ENCODE assay signal across 13 cellular contexts in genomic region chr9:70403618-70404025, GRCh38. TPM values are rescaled to one million over a fixed set of nuclear protein-coding genes. Genes with fewer than 3 reads are reported as not detected.
DNase-seq lines count a peak whose midpoint lies in the region; ATAC-seq, FAIRE-seq and TF ChIP-seq lines count a peak whose summit lies in the region.
"Had no signal": no experiment of that assay in that cellular context is flagged by ENCODE, and none has a peak within 500 bp of the region (broad histone marks: within the 10 kb centered on the region; RNA-seq: fewer than 3 reads in every experiment).

No MANE protein-coding gene starts in this region.

- H3K79me2 ChIP-seq in ACC112 (ENCODE audit: control insufficient read depth, insufficient read depth, low read length, unreplicated experiment), result peaks cover 96% of the 10 kb centered on the region

- ATAC-seq in sciatic nerve (no peak), GM18505 (IDR thresholded peaks at IDR 0.05; ENCODE audit: unreplicated experiment) (no peak)

- peak overlapping the region; percentile 38; the same call in 1 of the 2 replicates for H3K4me3 ChIP-seq in ACC112 (ENCODE audit: low read depth, low read length)
- peak overlapping the region in 1 of 4 donors; percentile 3 for H3K4me3 ChIP-seq in Peyer's patch
- peak overlapping the region in 1 of 4 donors; percentile 5 for H3K4me3 ChIP-seq in esophagus squamous epithelium
- H3K4me3 ChIP-seq in prostate gland, result no peak overlapping the region
- H3K4me3 ChIP-seq: cardiac muscle cell had no signal

- H3K9me3 ChIP-seq in Peyer's patch (no peaks in the 10 kb centered on the region), esophagus squamous epithelium (no peaks in the 10 kb centered on the region), prostate gland (no peaks in the 10 kb centered on the region)

- 71 to 84% methylated on average over 4 of the region's 4 CpGs for WGBS in esophagus squamous epithelium, 2 donors
- 57% methylated on average over 4 of the region's 4 CpGs for WGBS in prostate gland

- TF ChIP-seq CTCF in Peyer's patch (IDR thresholded peaks at IDR 0.05) (no peak), esophagus squamous epithelium (IDR thresholded peaks at IDR 0.05) (no peak), prostate gland (IDR thresholded peaks at IDR 0.05) (no peak)

- no peaks in the 10 kb centered on the region for H3K27me3 ChIP-seq in ACC112 (ENCODE audit: insufficient read depth, low read length)
- no peaks in the 10 kb centered on the region for H3K27me3 ChIP-seq in Peyer's patch
- no peaks in the 10 kb centered on the region for H3K27me3 ChIP-seq in esophagus squamous epithelium
- no peaks in the 10 kb centered on the region for H3K27me3 ChIP-seq in prostate gland (replicated peaks; ENCODE audit: insufficient read depth)

- H3K27ac ChIP-seq in ACC112 (ENCODE audit: low read depth, low read length) (peak overlapping the region; percentile 57), Peyer's patch (peak overlapping the region in 3 of 4 donors; percentile 25 to 75 (median 69)), esophagus squamous epithelium (peak overlapping the region in 3 of 4 donors; percentile 59 to 77 (median 59)), prostate gland (peak overlapping the region; percentile 11 to 20)
- H3K27ac ChIP-seq: cardiac muscle cell had no signal

- intact Hi-C loops in esophagus squamous epithelium (cut with DNase I), result no loop called here
- intact Hi-C loops in prostate gland (cut with DNase I), result no loop called here
- intact Hi-C loops in sciatic nerve (cut with DNase I), result loop anchor here (10.0 kb wide), 1 partner anchor 49 kb away; no protein-coding TSS in a partner anchor

- H2AFZ ChIP-seq in ACC112 (ENCODE audit: low read length, unreplicated experiment), result no peak overlapping the region

- FAIRE-seq in GM19239 (lab: Jason Lieb, UNC), result no peak

- TF ChIP-seq POLR2A in Peyer's patch (IDR thresholded peaks at IDR 0.05), result no peak
- no peak for TF ChIP-seq POLR2A in esophagus squamous epithelium (IDR thresholded peaks at IDR 0.05)
- no peak for TF ChIP-seq POLR2A in prostate gland (IDR thresholded peaks at IDR 0.05)
- TF ChIP-seq POLR2A in GM18505 (IDR thresholded peaks at IDR 0.05; ENCODE audit: borderline replicate concordance, extremely low read depth, insufficient read depth, insufficient read length), result no peak

- no peak for DNase-seq in Peyer's patch
- DNase-seq in esophagus squamous epithelium (lab: John Stamatoyannopoulos, UW), result no peak
- DNase-seq in prostate gland (ENCODE audit: low spot score), result no peak
- DNase-seq in sciatic nerve (ENCODE audit: low spot score), result no peak
- no peak for DNase-seq in GM19239 (ENCODE audit: insufficient read length, low spot score)
- no peak for DNase-seq in OCI-M1 (lab: John Stamatoyannopoulos, UW)
- DNase-seq: activated CD8-positive, alpha-beta memory T cell treated with anti-CD3 and anti-CD28 coated beads for 24 hours; C1 segment of cervical spinal cord; naive B cell; NCI-H1105 had no signal

- H3K36me3 ChIP-seq in ACC112 (ENCODE audit: insufficient read depth, low read length) (peaks cover 4% of the 10 kb centered on the region), Peyer's patch (no peaks in the 10 kb centered on the region), esophagus squamous epithelium (peaks cover 0 to 12% (median 0%) of the 10 kb centered on the region in 3 donors), prostate gland (no peaks in the 10 kb centered on the region)
- H3K36me3 ChIP-seq: cardiac muscle cell had no signal

- H3K4me1 ChIP-seq in ACC112 (ENCODE audit: control insufficient read depth, insufficient read depth, low read length, unreplicated experiment) (peaks cover 84% of the 10 kb centered on the region), Peyer's patch (peaks cover 0 to 85% (median 15%) of the 10 kb centered on the region in 4 donors), esophagus squamous epithelium (peaks cover 29 to 99% (median 48%) of the 10 kb centered on the region in 3 donors), prostate gland (replicated peaks) (peaks cover 18% of the 10 kb centered on the region)

RNA-seq across cellular contexts. Expression of gene KLF9, which starts 10.8 kb away (rescaled TPM):
- total RNA-seq in Peyer's patch (100 to 1,000 TPM in 1 of 4 donors, 10 to 100 TPM in 3; 40.6 to 124 (median 55.4) TPM), esophagus squamous epithelium (10 to 100 TPM; 13.7 to 71.0 (median 17.3) TPM), prostate gland (100 to 1,000 TPM in 1 of 2 donors, 10 to 100 TPM in 1; 82.9 to 129 TPM), sciatic nerve (94.6 TPM)

Comparison
In these comparisons a context has a peak if more than half of its experiments do, and no peak if none do; other contexts are left out.
1. H3K27ac ChIP-seq: peak in every context shown above with its lines; median percentile 69 in Peyer's patch; 59 in esophagus squamous epithelium; 57 in ACC112; 16 in prostate gland.